Comparison of ENCODE assay signal across 8 cellular contexts in the genomic region with DNA sequence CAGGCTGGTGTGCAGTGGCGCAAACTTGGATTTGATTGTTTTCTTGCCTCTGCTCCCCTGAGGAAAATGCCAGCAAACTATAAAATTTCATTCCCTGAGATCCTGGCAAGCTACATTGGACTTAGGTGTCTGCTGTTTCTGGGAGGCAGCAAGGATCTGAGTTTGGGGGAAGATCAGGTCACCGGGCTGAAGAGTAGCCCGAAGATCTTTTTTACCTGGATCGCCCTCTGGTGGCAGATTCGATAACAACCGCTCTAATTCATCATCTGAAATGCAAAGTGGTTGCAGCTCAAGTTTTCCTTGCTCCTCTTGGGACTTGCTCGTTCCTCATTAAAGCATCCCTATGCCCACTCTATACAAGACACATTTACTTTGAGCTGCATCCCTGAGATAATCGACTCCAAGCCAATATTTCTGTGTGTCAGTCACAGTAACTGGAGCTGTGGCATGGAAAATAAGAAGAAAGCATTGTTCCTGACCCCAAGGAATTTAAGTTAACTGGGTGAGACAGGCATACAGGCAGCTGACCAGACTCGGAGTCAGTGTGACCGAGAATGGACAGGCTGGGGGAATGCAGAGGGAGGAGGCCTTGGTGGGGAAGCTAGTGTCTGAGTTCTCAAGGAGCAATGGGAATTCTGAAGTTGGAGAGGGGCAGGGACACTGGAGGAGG.
A peak's percentile ranks its signal among the peaks of the same experiment; 100 is the strongest.
DNase-seq lines count a peak whose midpoint lies in the region; ATAC-seq, FAIRE-seq and TF ChIP-seq lines count a peak whose summit lies in the region.

No MANE protein-coding gene starts in this region.

- DNase-seq in DMS114 treated with DMSO at 0.1 percent for 48 hours (lab: John Stamatoyannopoulos, UW; ENCODE audit: unreplicated experiment) (peak; percentile 36), RCC 7860 (ENCODE audit: low spot score) (peak; percentile 6), head of caudate nucleus (peak in 39 of 42 donors; percentile 19 to 87 (median 65)), retinal pigment epithelial cell (ENCODE audit: low read depth) (peak; percentile 5), NCI-H226 (no peak)
- DNase-seq in activated naive CD4-positive, alpha-beta T cell treated with anti-CD3 and anti-CD28 coated beads for 36 hours: peak; percentile 78

- ATAC-seq in HG03354 (IDR thresholded peaks at IDR 0.05; ENCODE audit: poor library complexity, severe bottlenecking, unreplicated experiment) (peak; percentile 68), GM21367 (IDR thresholded peaks at IDR 0.05; ENCODE audit: unreplicated experiment) (no peak)

- H3K27me3 Mint-ChIP-seq in activated naive CD4-positive, alpha-beta T cell treated with anti-CD3 and anti-CD28 coated beads for 36 hours (ENCODE audit: low read depth): peaks cover 25% of the 10 kb centered on the region

- no peaks in the 10 kb centered on the region for H3K9me3 Mint-ChIP-seq in activated naive CD4-positive, alpha-beta T cell treated with anti-CD3 and anti-CD28 coated beads for 36 hours

- CTCF ChIA-PET in activated naive CD4-positive, alpha-beta T cell treated with anti-CD3 and anti-CD28 coated beads for 36 hours (lab: Charles Lee): interaction anchor here (0.6 to 6.3 kb wide), 25 partner anchors 11 to 690 kb away, joined by 3 to 57 read pairs (median 3); no protein-coding TSS in a partner anchor

- no peaks in the 10 kb centered on the region for H3K36me3 Mint-ChIP-seq in activated naive CD4-positive, alpha-beta T cell treated with anti-CD3 and anti-CD28 coated beads for 36 hours (ENCODE audit: low read depth)

- FAIRE-seq in RCC 7860 (lab: Jason Lieb, UNC): no peak

- H3K4me3 Mint-ChIP-seq in activated naive CD4-positive, alpha-beta T cell treated with anti-CD3 and anti-CD28 coated beads for 36 hours: no peak overlapping the region

- no peak overlapping the region for H3K4me3 ChIP-seq in retinal pigment epithelial cell (ENCODE audit: low read length)

- intact Hi-C loops in activated naive CD4-positive, alpha-beta T cell treated with anti-CD3 and anti-CD28 coated beads for 36 hours (cut with micrococcal nuclease): loop anchor here (1.0 to 5.0 kb wide), 4 partner anchors 131 to 322 kb away; a partner anchor contains a TSS
- intact Hi-C loops in head of caudate nucleus (cut with DNase I): no loop called here

- peak; percentile 81 for TF ChIP-seq CTCF in retinal pigment epithelial cell (conservative IDR thresholded peaks at IDR 0.05; ENCODE audit: low read depth, low read length)

- no peak overlapping the region for H3K27ac Mint-ChIP-seq in activated naive CD4-positive, alpha-beta T cell treated with anti-CD3 and anti-CD28 coated beads for 36 hours

- no peaks in the 10 kb centered on the region for H3K4me1 Mint-ChIP-seq in activated naive CD4-positive, alpha-beta T cell treated with anti-CD3 and anti-CD28 coated beads for 36 hours (ENCODE audit: low read depth)
